In genomic region chr9:120869726-120870125, GRCh38 we compare ENCODE assay signal across 11 cellular contexts. TPM values are rescaled to one million over a fixed set of nuclear protein-coding genes. Genes with fewer than 3 reads are reported as not detected.
DNase-seq lines count a peak whose midpoint lies in the region; ATAC-seq, FAIRE-seq and TF ChIP-seq lines count a peak whose summit lies in the region.
"Had no signal": no experiment of that assay in that cellular context is flagged by ENCODE, and none has a peak within 500 bp of the region (broad histone marks: within the 10 kb centered on the region; RNA-seq: fewer than 3 reads in every experiment).

No MANE protein-coding gene starts in this region.

- no peak overlapping the region for H3K4me3 Mint-ChIP-seq in activated CD4-positive, alpha-beta T cell treated with anti-CD3 and anti-CD28 coated beads for 36 hours
- peak overlapping the region; percentile 87 for H3K4me3 Mint-ChIP-seq in activated naive CD8-positive, alpha-beta T cell

- WGBS in HepG2 (ENCODE audit: low lambda C conversion rate) = 98% methylated on average over 8 of the region's 10 CpGs

- DNase-seq in activated CD4-positive, alpha-beta T cell treated with anti-CD3 and anti-CD28 coated beads for 36 hours = no peak
- DNase-seq in activated CD4-positive, alpha-beta T cell treated with anti-CD3 and anti-CD28 coated beads, Interleukin-2, amount 50 U/mL, for 4 hours = no peak
- DNase-seq in HepG2 (ENCODE audit: low spot score) (no peak), NCI-H2171 (lab: John Stamatoyannopoulos, UW) (no peak), NCI-H1930 (lab: John Stamatoyannopoulos, UW) (no peak)
- DNase-seq: SHP77 treated with DMSO at 0.1 percent for 48 hours had no signal

- CTCF ChIA-PET in activated CD4-positive, alpha-beta T cell treated with anti-CD3 and anti-CD28 coated beads for 36 hours (lab: Charles Lee) = interaction anchor here (0.8 to 1.7 kb wide), 10 partner anchors 14 to 112 kb away, joined by 3 to 8 read pairs (median 4); no protein-coding TSS in a partner anchor
- CTCF ChIA-PET in HepG2 (lab: Yijun Ruan, JAX; ENCODE audit: low intra/inter-chr PET ratio, low total read pairs) = no interaction called here

- POLR2A ChIA-PET in activated CD4-positive, alpha-beta T cell treated with anti-CD3 and anti-CD28 coated beads for 36 hours (lab: Charles Lee) = interaction anchor here (0.7 to 1.3 kb wide), 3 partner anchors 35 to 62 kb away, joined by 3 to 6 read pairs (median 4); no protein-coding TSS in a partner anchor
- POLR2A ChIA-PET in HepG2 (lab: Yijun Ruan, JAX) = no interaction called here

- H3K4me1 Mint-ChIP-seq in activated CD4-positive, alpha-beta T cell treated with anti-CD3 and anti-CD28 coated beads for 36 hours = peaks cover 49% of the 10 kb centered on the region
- peaks cover 41% of the 10 kb centered on the region for H3K4me1 Mint-ChIP-seq in activated naive CD8-positive, alpha-beta T cell (ENCODE audit: low read depth)

- no TSS peak for BruUV-seq in HepG2 (replicated peaks; lab: Mats Ljungman, UMichigan)

- intact Hi-C loops in activated CD4-positive, alpha-beta T cell treated with anti-CD3 and anti-CD28 coated beads for 36 hours (cut with DNase I, micrococcal nuclease) = loop anchor here (1.0 to 10.0 kb wide), 6 partner anchors 57 to 333 kb away; partner anchors contain the start of genes CNTRL (in 2 of the 2) and TRAF1 (in 1 of the 2)
- intact Hi-C loops in HepG2 (cut with micrococcal nuclease; ENCODE audit: unreplicated experiment) = no loop called here

- H3K4me1 ChIP-seq in HepG2 (ENCODE audit: insufficient read depth, low read length) = peaks cover 14% of the 10 kb centered on the region
- H3K4me1 ChIP-seq in subcutaneous abdominal adipose tissue (ENCODE audit: control insufficient read depth in 5 of 5, insufficient read depth in 5 of 5, low read length in 5 of 5) = peaks cover 7 to 37% (median 28%) of the 10 kb centered on the region in 5 donors

- H3K27me3 ChIP-seq in HepG2 (ENCODE audit: control insufficient read depth in 1 of 2, insufficient read depth in 2 of 2, low read length in 2 of 2) (no peaks in the 10 kb centered on the region), subcutaneous abdominal adipose tissue (ENCODE audit: control insufficient read depth in 5 of 5, insufficient read depth in 4 of 5, low read length in 5 of 5) (no peaks in the 10 kb centered on the region)

- in situ Hi-C loops in HepG2 (cut with HindIII; ENCODE audit: extremely low pct_ligation_motif_present, low pct_unique_long_range_greater_than_20kb) = no loop called here

- H3K27ac ChIP-seq in HepG2 (ENCODE audit: extremely low read length, insufficient read depth, low read length) (no peak overlapping the region), subcutaneous abdominal adipose tissue (ENCODE audit: low read depth, low read length) (peak overlapping the region; percentile 75)

- peak overlapping the region; percentile 70 for H3K27ac Mint-ChIP-seq in activated CD4-positive, alpha-beta T cell treated with anti-CD3 and anti-CD28 coated beads for 36 hours
- peak overlapping the region; percentile 97 for H3K27ac Mint-ChIP-seq in activated naive CD8-positive, alpha-beta T cell

- no peak for TF ChIP-seq EP300 in HepG2 (IDR thresholded peaks at IDR 0.05; ENCODE audit: low read depth in 2 of 2, low read length in 2 of 2)
- TF ChIP-seq EP300 in HepG2 (CRISPR knock-in tag; IDR thresholded peaks at IDR 0.05; ENCODE audit: borderline replicate concordance) = no peak

- H3K79me2 ChIP-seq in HepG2 (ENCODE audit: insufficient read depth, low read length) = peaks cover 1% of the 10 kb centered on the region

- H3K36me3 Mint-ChIP-seq in activated CD4-positive, alpha-beta T cell treated with anti-CD3 and anti-CD28 coated beads for 36 hours (ENCODE audit: low read depth) = peaks cover 74% of the 10 kb centered on the region
- peaks cover 14% of the 10 kb centered on the region for H3K36me3 Mint-ChIP-seq in activated naive CD8-positive, alpha-beta T cell
- H3K36me3 Mint-ChIP-seq: memory B cell had no signal

- TF ChIP-seq POLR2A in HepG2 (IDR thresholded peaks at IDR 0.05; ENCODE audit: insufficient read depth in 1 of 2, low read depth in 2 of 2, low read length in 2 of 2) = no peak

- no peak for FAIRE-seq in HepG2 (lab: Jason Lieb, UNC)
- FAIRE-seq: A204.1 had no signal

- no peak for TF ChIP-seq RAD21 in HepG2 (CRISPR knock-in tag; IDR thresholded peaks at IDR 0.05)

- H3K9ac ChIP-seq in HepG2 (ENCODE audit: insufficient read depth, low read depth, low read length) (no peak overlapping the region), subcutaneous abdominal adipose tissue (ENCODE audit: low read length in 5 of 5) (peak overlapping the region in 2 of 5 donors; percentile 58 to 77)

- no peak overlapping the region for H3K4me3 ChIP-seq in HepG2 (replicated peaks in 1 of 3; ENCODE audit: insufficient read depth in 1 of 3, low read depth in 2 of 3, low read length in 3 of 3)
- peak overlapping the region in 1 of 5 donors; percentile 80 for H3K4me3 ChIP-seq in subcutaneous abdominal adipose tissue (ENCODE audit: low read depth in 1 of 5, low read length in 5 of 5)

- no peak overlapping the region for H2AFZ ChIP-seq in HepG2 (ENCODE audit: low read length)

- ATAC-seq in activated CD4-positive, alpha-beta T cell treated with anti-CD3 and anti-CD28 coated beads for 36 hours = no peak
- no peak for ATAC-seq in HepG2
- no peak for ATAC-seq in HG03159 (IDR thresholded peaks at IDR 0.05; ENCODE audit: unreplicated experiment)

- no peak overlapping the region for H3K4me2 ChIP-seq in HepG2 (ENCODE audit: low read depth, low read length)

- no peak for TF ChIP-seq CTCF in HepG2 (CRISPR knock-in tag; IDR thresholded peaks at IDR 0.05)

- no peaks in the 10 kb centered on the region for H3K9me3 Mint-ChIP-seq in activated CD4-positive, alpha-beta T cell treated with anti-CD3 and anti-CD28 coated beads for 36 hours (ENCODE audit: low read depth)
- H3K9me3 Mint-ChIP-seq in activated naive CD8-positive, alpha-beta T cell (ENCODE audit: low read depth) = no peaks in the 10 kb centered on the region
- H3K9me3 Mint-ChIP-seq: memory B cell had no signal

- peaks cover 25 to 67% of the 10 kb centered on the region in 2 experiments; a peak in 4 of 5 replicates for H3K36me3 ChIP-seq in HepG2 (replicated peaks in 1 of 2; ENCODE audit: control insufficient read depth in 1 of 2, insufficient read depth in 2 of 2, low read length in 2 of 2)
- peaks cover 0 to 11% (median 6%) of the 10 kb centered on the region in 5 donors for H3K36me3 ChIP-seq in subcutaneous abdominal adipose tissue (ENCODE audit: control insufficient read depth in 5 of 5, insufficient read depth in 5 of 5, low read length in 5 of 5)

- H3K9me3 ChIP-seq in HepG2 (ENCODE audit: low read length) (no peaks in the 10 kb centered on the region), subcutaneous abdominal adipose tissue (ENCODE audit: control insufficient read depth in 5 of 5, low read length in 5 of 5) (no peaks in the 10 kb centered on the region)

- no peaks in the 10 kb centered on the region for H3K27me3 Mint-ChIP-seq in activated CD4-positive, alpha-beta T cell treated with anti-CD3 and anti-CD28 coated beads for 36 hours
- H3K27me3 Mint-ChIP-seq in activated naive CD8-positive, alpha-beta T cell = no peaks in the 10 kb centered on the region
- H3K27me3 Mint-ChIP-seq: memory B cell had no signal

- H4K20me1 ChIP-seq in HepG2 (ENCODE audit: insufficient read depth, low read length) = no peaks in the 10 kb centered on the region

RNA-seq across cellular contexts. Expression of gene PHF19, which starts 7.3 kb away (rescaled TPM):
- 100 to 1,000 TPM; 168 to 169 TPM for total RNA-seq in activated CD4-positive, alpha-beta T cell treated with anti-CD3 and anti-CD28 coated beads for 36 hours
- total RNA-seq in HepG2 (2016; rRNA removed; fragmentation: Illumina TruSeq; extraction: Trizol) = 38.9 and 41.3 TPM in 2 replicates
- 37.4 and 48.9 TPM in 2 replicates for total RNA-seq in HepG2 (2016; cell fraction: cytosol; rRNA removed; fragmentation: Illumina TruSeq; extraction: Trizol; ENCODE audit: low read depth)
- 37.1 and 41.5 TPM in 2 replicates for total RNA-seq in HepG2 (2016; cell fraction: insoluble cytoplasmic fraction; rRNA removed; fragmentation: Illumina TruSeq; extraction: Trizol)
- 43.2 and 56.9 TPM in 2 replicates for total RNA-seq in HepG2 (2016; cell fraction: membrane; rRNA removed; fragmentation: Illumina TruSeq; extraction: Trizol)
- total RNA-seq in HepG2 (2016; cell fraction: nucleus; rRNA removed; fragmentation: Illumina TruSeq; extraction: Trizol) = 34.7 and 40.7 TPM in 2 replicates
- 25.5 and 29.7 TPM in 2 replicates for polyA plus RNA-seq in HepG2 (2011; rRNA removed)
- polyA plus RNA-seq in HepG2 (2011; cell fraction: cytosol; rRNA removed) = 20.2 and 33.0 TPM in 2 replicates
- polyA plus RNA-seq in HepG2 (2011; cell fraction: nucleus; rRNA removed) = 61.0 and 76.3 TPM in 2 replicates
- 20.3 and 24.3 TPM in 2 replicates for polyA plus RNA-seq in HepG2 (2012)
- 79.2 and 107 TPM in 2 replicates for polyA plus RNA-seq in HepG2 (2016; cell fraction: cytosol; fragmentation: Illumina TruSeq; extraction: Trizol; ENCODE audit: low read depth)
- 42.2 and 45.3 TPM in 2 replicates for polyA plus RNA-seq in HepG2 (2016; cell fraction: insoluble cytoplasmic fraction; fragmentation: Illumina TruSeq; extraction: Trizol; ENCODE audit: low read depth)
- 66.8 and 74.2 TPM in 2 replicates for polyA plus RNA-seq in HepG2 (2016; cell fraction: membrane; fragmentation: Illumina TruSeq; extraction: Trizol; ENCODE audit: low read depth)
- 60.4 and 66.8 TPM in 2 replicates for polyA plus RNA-seq in HepG2 (2016; cell fraction: nucleus; fragmentation: Illumina TruSeq; extraction: Trizol; ENCODE audit: insufficient read depth, low read depth)
- polyA minus RNA-seq in HepG2 (2011; rRNA and poly(A)+ RNA removed; ENCODE audit: low replicate concordance) = 67.2 and 159 TPM in 2 replicates
- polyA minus RNA-seq in HepG2 (2011; cell fraction: cytosol; rRNA and poly(A)+ RNA removed) = 15.8 and 17.7 TPM in 2 replicates
- polyA minus RNA-seq in HepG2 (2011; cell fraction: nucleus; rRNA and poly(A)+ RNA removed) = 34.7 and 42.2 TPM in 2 replicates

RNA-seq across cellular contexts. Expression of gene PSMD5, which starts 27.0 kb away (rescaled TPM):
- total RNA-seq in activated CD4-positive, alpha-beta T cell treated with anti-CD3 and anti-CD28 coated beads for 36 hours = 10 to 100 TPM; 53.5 to 58.3 TPM
- 18.1 and 32.6 TPM in 2 replicates for total RNA-seq in HepG2 (2016; rRNA removed; fragmentation: Illumina TruSeq; extraction: Trizol)
- 4.5 and 4.8 TPM in 2 replicates for total RNA-seq in HepG2 (2016; cell fraction: cytosol; rRNA removed; fragmentation: Illumina TruSeq; extraction: Trizol; ENCODE audit: low read depth)
- 18.2 and 34.4 TPM in 2 replicates for total RNA-seq in HepG2 (2016; cell fraction: insoluble cytoplasmic fraction; rRNA removed; fragmentation: Illumina TruSeq; extraction: Trizol)
- 10.6 and 10.9 TPM in 2 replicates for total RNA-seq in HepG2 (2016; cell fraction: membrane; rRNA removed; fragmentation: Illumina TruSeq; extraction: Trizol)
- 12.4 and 13.6 TPM in 2 replicates for total RNA-seq in HepG2 (2016; cell fraction: nucleus; rRNA removed; fragmentation: Illumina TruSeq; extraction: Trizol)
- 10.6 and 12.7 TPM in 2 replicates for polyA plus RNA-seq in HepG2 (2011; rRNA removed)
- 5.4 and 8.9 TPM in 2 replicates for polyA plus RNA-seq in HepG2 (2011; cell fraction: cytosol; rRNA removed)
- polyA plus RNA-seq in HepG2 (2011; cell fraction: nucleus; rRNA removed) = 3.1 and 5.2 TPM in 2 replicates
- 9.2 and 10.8 TPM in 2 replicates for polyA plus RNA-seq in HepG2 (2012)
- 1.4 and 1.6 TPM in 2 replicates for polyA plus RNA-seq in HepG2 (2016; cell fraction: cytosol; fragmentation: Illumina TruSeq; extraction: Trizol; ENCODE audit: low read depth)
- 28.5 and 31.9 TPM in 2 replicates for polyA plus RNA-seq in HepG2 (2016; cell fraction: insoluble cytoplasmic fraction; fragmentation: Illumina TruSeq; extraction: Trizol; ENCODE audit: low read depth)
- polyA plus RNA-seq in HepG2 (2016; cell fraction: membrane; fragmentation: Illumina TruSeq; extraction: Trizol; ENCODE audit: low read depth) = 5.5 and 6.3 TPM in 2 replicates
- polyA plus RNA-seq in HepG2 (2016; cell fraction: nucleus; fragmentation: Illumina TruSeq; extraction: Trizol; ENCODE audit: insufficient read depth, low read depth) = 15.3 and 18.2 TPM in 2 replicates
- 11.4 and 32.6 TPM in 2 replicates for polyA minus RNA-seq in HepG2 (2011; rRNA and poly(A)+ RNA removed; ENCODE audit: low replicate concordance)
- polyA minus RNA-seq in HepG2 (2011; cell fraction: cytosol; rRNA and poly(A)+ RNA removed) = 10.7 and 13.2 TPM in 2 replicates
- polyA minus RNA-seq in HepG2 (2011; cell fraction: nucleus; rRNA and poly(A)+ RNA removed) = 14.9 and 16.2 TPM in 2 replicates

RNA-seq across cellular contexts. Expression of gene TRAF1, which starts 56.9 kb away (rescaled TPM):
- 100 to 1,000 TPM; 103 to 113 TPM for total RNA-seq in activated CD4-positive, alpha-beta T cell treated with anti-CD3 and anti-CD28 coated beads for 36 hours
- 0.11 and 0.44 TPM in 2 replicates for total RNA-seq in HepG2 (2016; rRNA removed; fragmentation: Illumina TruSeq; extraction: Trizol)
- 0.09 and 0.10 TPM in 2 replicates for total RNA-seq in HepG2 (2016; cell fraction: cytosol; rRNA removed; fragmentation: Illumina TruSeq; extraction: Trizol; ENCODE audit: low read depth)
- 0.25 and 0.39 TPM in 2 replicates for total RNA-seq in HepG2 (2016; cell fraction: insoluble cytoplasmic fraction; rRNA removed; fragmentation: Illumina TruSeq; extraction: Trizol)
- total RNA-seq in HepG2 (2016; cell fraction: membrane; rRNA removed; fragmentation: Illumina TruSeq; extraction: Trizol) = 0.09 and 0.21 TPM in 2 replicates
- total RNA-seq in HepG2 (2016; cell fraction: nucleus; rRNA removed; fragmentation: Illumina TruSeq; extraction: Trizol) = 0.75 and 0.87 TPM in 2 replicates
- 1.0 and 1.8 TPM in 2 replicates for polyA plus RNA-seq in HepG2 (2011; rRNA removed)
- 0.48 and 0.60 TPM in 2 replicates for polyA plus RNA-seq in HepG2 (2011; cell fraction: cytosol; rRNA removed)
- polyA plus RNA-seq in HepG2 (2011; cell fraction: nucleus; rRNA removed) = 5.5 and 7.6 TPM in 2 replicates
- polyA plus RNA-seq in HepG2 (2012) = 0.59 and 0.96 TPM in 2 replicates
- polyA plus RNA-seq in HepG2 (2016; cell fraction: cytosol; fragmentation: Illumina TruSeq; extraction: Trizol; ENCODE audit: low read depth) = 0.07 and 0.10 TPM in 2 replicates
- polyA plus RNA-seq in HepG2 (2016; cell fraction: insoluble cytoplasmic fraction; fragmentation: Illumina TruSeq; extraction: Trizol; ENCODE audit: low read depth) = 0.19 and 0.26 TPM in 2 replicates
- polyA plus RNA-seq in HepG2 (2016; cell fraction: membrane; fragmentation: Illumina TruSeq; extraction: Trizol; ENCODE audit: low read depth) = 0.09 and 0.19 TPM in 2 replicates
- polyA plus RNA-seq in HepG2 (2016; cell fraction: nucleus; fragmentation: Illumina TruSeq; extraction: Trizol; ENCODE audit: insufficient read depth, low read depth) = 2.2 TPM in 2 replicates
- 0.91 and 1.4 TPM in 2 replicates for polyA minus RNA-seq in HepG2 (2011; rRNA and poly(A)+ RNA removed; ENCODE audit: low replicate concordance)
- 0.09 and 0.20 TPM in 2 replicates for polyA minus RNA-seq in HepG2 (2011; cell fraction: cytosol; rRNA and poly(A)+ RNA removed)
- 3.5 and 3.7 TPM in 2 replicates for polyA minus RNA-seq in HepG2 (2011; cell fraction: nucleus; rRNA and poly(A)+ RNA removed)

Comparison
In these comparisons a context has a peak if more than half of its experiments do, and no peak if none do; other contexts are left out.
1. RNA of gene TRAF1, which starts 56.9 kb away (total RNA-seq): 103 to 113 TPM in activated CD4-positive, alpha-beta T cell treated with anti-CD3 and anti-CD28 coated beads for 36 hours; 0.09 to 0.87 TPM in HepG2; every median in the first group is over 10 times any median in the second.